9 cellular contexts compared by ENCODE assay signal in genomic region chr13:38895075-38895474, GRCh38.
"Had no signal": no experiment of that assay in that cellular context is flagged by ENCODE, and none has a peak within 500 bp of the region (broad histone marks: within the 10 kb centered on the region; RNA-seq: fewer than 3 reads in every experiment).

No MANE protein-coding gene starts in this region.

- H3K9me3 ChIP-seq: HAP-1 had no signal

- DNase-seq: GM23248, GOT3, H7, H9, HCEC 1CT, HFFc6 had no signal

- H3K27ac ChIP-seq: GM23248 had no signal

- H3K27ac Mint-ChIP-seq: GM23338, H9, HFFc6 had no signal

- H3K4me1 Mint-ChIP-seq: GM23338 had no signal

- H3K4me3 ChIP-seq: GM23248, GM23338, HAP-1 had no signal

- H3K4me3 Mint-ChIP-seq: GM23338, H9, HFFc6 had no signal

- H3K9me3 Mint-ChIP-seq: HFFc6 had no signal

- H3K36me3 ChIP-seq: HAP-1 had no signal

- ATAC-seq: GM23338, HCT116 had no signal
